14 cellular contexts compared by ENCODE assay signal in genomic region chr1:34412597-34413392, GRCh38.
DNase-seq lines count a peak whose midpoint lies in the region; ATAC-seq and TF ChIP-seq lines count a peak whose summit lies in the region.
"Had no signal": no experiment of that assay in that cellular context is flagged by ENCODE, and none has a peak within 500 bp of the region (broad histone marks: within the 10 kb centered on the region; RNA-seq: fewer than 3 reads in every experiment).

No MANE protein-coding gene starts in this region.

- H2BK120ac ChIP-seq in trophoblast cell (ENCODE audit: insufficient read depth, low read length, poor library complexity) = no peak overlapping the region

- H3K9ac ChIP-seq in trophoblast cell (ENCODE audit: low read length) = peak overlapping the region; percentile 39
- H3K9ac ChIP-seq: GM23248 had no signal

- no peaks in the 10 kb centered on the region for H3K27me3 ChIP-seq in trophoblast cell (ENCODE audit: insufficient read depth, low read length)

- no peak overlapping the region for H4K12ac ChIP-seq in trophoblast cell (ENCODE audit: low read depth, low read length)

- intact Hi-C loops in left ventricle myocardium superior (cut with micrococcal nuclease) = no loop called here

- H3K79me1 ChIP-seq in trophoblast cell (ENCODE audit: low read length) = no peaks in the 10 kb centered on the region

- DNase-seq in coronary artery (ENCODE audit: low spot score) (peak; percentile 7), islet precursor cell (peak; percentile 20), trophoblast cell (no peak), left ventricle myocardium superior (no peak), OCI-M1 (lab: John Stamatoyannopoulos, UW) (no peak), A172 (ENCODE audit: low spot score) (no peak)
- DNase-seq: C1 segment of cervical spinal cord; Calu3; CD4-positive, alpha-beta T cell; DMS 273 treated with DMSO at 0.1 percent for 48 hours; GM23248; H7; KG1 had no signal

- no peaks in the 10 kb centered on the region for H3K9me3 ChIP-seq in trophoblast cell (ENCODE audit: insufficient read depth, low read depth, low read length)

- H3K4me1 ChIP-seq in trophoblast cell (ENCODE audit: control insufficient read depth in 1 of 2, insufficient read depth in 2 of 2, low read length in 2 of 2) = no peaks in the 10 kb centered on the region

- no CpG with 5 or more reads among the region's 12 CpGs for WGBS in trophoblast cell (ENCODE audit: extremely low coverage, insufficient coverage, insufficient read length)

- H3K4me3 ChIP-seq in coronary artery (no peak overlapping the region), trophoblast cell (ENCODE audit: low read depth, low read length) (no peak overlapping the region)
- H3K4me3 ChIP-seq: GM23248 had no signal

- ATAC-seq in left ventricle myocardium superior = no peak
- no peak for ATAC-seq in HG03280 (IDR thresholded peaks at IDR 0.05; ENCODE audit: unreplicated experiment)

- H3K27ac ChIP-seq in coronary artery (no peak overlapping the region), trophoblast cell (ENCODE audit: low read depth, low read length) (no peak overlapping the region)
- H3K27ac ChIP-seq: GM23248 had no signal

- H2BK5ac ChIP-seq in trophoblast cell (ENCODE audit: low read depth, low read length, poor library complexity) = no peak overlapping the region

- H2AFZ ChIP-seq in trophoblast cell (ENCODE audit: insufficient read depth, low read length, poor library complexity) = no peak overlapping the region
- H2AFZ ChIP-seq: GM23248 had no signal

- H4K8ac ChIP-seq in trophoblast cell (ENCODE audit: low read depth, low read length) = no peak overlapping the region

- H3K14ac ChIP-seq in trophoblast cell (ENCODE audit: low read length) = no peak overlapping the region

- no peak overlapping the region for H3K4ac ChIP-seq in trophoblast cell (ENCODE audit: low read depth, low read length)

- H3K23ac ChIP-seq in trophoblast cell (ENCODE audit: low read length) = no peak overlapping the region

- H2AK5ac ChIP-seq in trophoblast cell (ENCODE audit: low read length) = no peak overlapping the region

- H3K4me2 ChIP-seq in trophoblast cell (ENCODE audit: low read length) = no peak overlapping the region

- TF ChIP-seq CTCF in coronary artery (IDR thresholded peaks at IDR 0.05) = no peak

- H4K91ac ChIP-seq in trophoblast cell (ENCODE audit: low read depth, low read length) = no peak overlapping the region

- H3K36me3 ChIP-seq in trophoblast cell (ENCODE audit: control insufficient read depth in 1 of 2, insufficient read depth in 2 of 2, low read length in 2 of 2) = no peaks in the 10 kb centered on the region

- H3K79me2 ChIP-seq in trophoblast cell (ENCODE audit: control insufficient read depth, insufficient read depth, low read length, poor library complexity) = no peaks in the 10 kb centered on the region

- no peak overlapping the region for H2BK12ac ChIP-seq in trophoblast cell (ENCODE audit: low read length)

- no peak overlapping the region for H3K18ac ChIP-seq in trophoblast cell (ENCODE audit: low read length)

Comparison
In these comparisons a context has a peak if more than half of its experiments do, and no peak if none do; other contexts are left out.
1. DNase-seq: peak in coronary artery (single experiment) and islet precursor cell (single experiment); none in trophoblast cell (0 of 2), left ventricle myocardium superior (single experiment), OCI-M1 (single experiment) and A172 (single experiment).